In genomic region chr19:47019431-47020041, GRCh38 we compare ENCODE assay signal across 10 cellular contexts. TPM values are rescaled to one million over a fixed set of nuclear protein-coding genes. Genes with fewer than 3 reads are reported as not detected.
A peak's percentile ranks its signal among the peaks of the same experiment; 100 is the strongest.
DNase-seq lines count a peak whose midpoint lies in the region; ATAC-seq and TF ChIP-seq lines count a peak whose summit lies in the region.
"Had no signal": no experiment of that assay in that cellular context is flagged by ENCODE, and none has a peak within 500 bp of the region (broad histone marks: within the 10 kb centered on the region; RNA-seq: fewer than 3 reads in every experiment).

Gene NPAS1 (plus strand): TSS chr19:47019837. CDS start chr19:47021048, 1,211 bp downstream.

- H4K5ac ChIP-seq in mesendoderm (ENCODE audit: low read length): no peak within 1 kb of the TSS

- H2BK15ac ChIP-seq in mesendoderm (replicated peaks; ENCODE audit: low read depth): no peak within 1 kb of the TSS

- H3K9ac ChIP-seq in HCT116 (ENCODE audit: low read length) (peak within 1 kb of the TSS; percentile 53), mesendoderm (ENCODE audit: low read length) (no peak within 1 kb of the TSS)

- H3K4me3 ChIP-seq in AG04450 (ENCODE audit: low read depth, low read length) (peak within 1 kb of the TSS; percentile 27), HCT116 (replicated peaks in 1 of 2; ENCODE audit: low read depth in 1 of 2, low read length in 2 of 2) (peak within 1 kb of the TSS; percentile 49 to 63), cardiac fibroblast (replicated peaks in 1 of 2; ENCODE audit: low read depth in 2 of 2, low read length in 2 of 2) (peak within 1 kb of the TSS; percentile 40 to 43), mesendoderm (ENCODE audit: low read length) (no peak within 1 kb of the TSS)

- H3K27ac ChIP-seq in AG04450 (ENCODE audit: low read depth, low read length) (no peak within 1 kb of the TSS), HCT116 (ENCODE audit: low read depth, low read length) (no peak within 1 kb of the TSS; the same call in 1 of the 2 replicates), mesendoderm (ENCODE audit: low read depth, low read length) (no peak within 1 kb of the TSS)

- no peak within 1 kb of the TSS for H2BK120ac ChIP-seq in mesendoderm (ENCODE audit: low read depth, low read length)

- peaks cover 3 to 15% of the 10 kb centered on the region in 2 experiments; a peak in 3 of 4 replicates for H3K4me1 ChIP-seq in HCT116 (ENCODE audit: control insufficient read depth in 1 of 2, insufficient read depth in 2 of 2, low read length in 2 of 2)
- H3K4me1 ChIP-seq in mesendoderm (ENCODE audit: control insufficient read depth, low read depth, low read length): no peaks in the 10 kb centered on the region

- RAD21 ChIA-PET in HCT116 (lab: Charles Lee; ENCODE audit: low non-redundant PET in 1 of 2, low total read pairs in 2 of 2, uncharacterized antibody in 2 of 2, unreplicated experiment in 2 of 2): no interaction called here

- no peaks in the 10 kb centered on the region for H3K79me2 ChIP-seq in HCT116 (ENCODE audit: insufficient read depth, low read length)
- H3K79me2 ChIP-seq in mesendoderm (ENCODE audit: control insufficient read depth, insufficient read depth, low read length): no peaks in the 10 kb centered on the region

- no TSS peak for BruUV-seq in HCT116 (replicated peaks; lab: Mats Ljungman, UMichigan)

- H3K56ac ChIP-seq in mesendoderm (ENCODE audit: low read length): peak within 1 kb of the TSS; percentile 56

- TF ChIP-seq POLR2A in HCT116 (IDR thresholded peaks at IDR 0.05; ENCODE audit: borderline replicate concordance, extremely low read depth, insufficient read depth, insufficient read length): no peak

- intact Hi-C loops in HCT116 (cut with micrococcal nuclease): no loop called here

- no peak within 1 kb of the TSS for H2BK5ac ChIP-seq in mesendoderm (ENCODE audit: low read length)

- peak within 1 kb of the TSS; percentile 78 for H2AFZ ChIP-seq in HCT116 (ENCODE audit: low read depth, low read length, poor library complexity, severe bottlenecking)

- H4K20me1 ChIP-seq in HCT116 (ENCODE audit: insufficient read depth): no peaks in the 10 kb centered on the region

- POLR2A ChIA-PET in AG04450 (lab: Yijun Ruan, JAX) (no interaction called here), HCT116 (lab: Charles Lee) (no interaction called here)

- no peak within 1 kb of the TSS for H2AK5ac ChIP-seq in mesendoderm (ENCODE audit: low read length)

- no peak within 1 kb of the TSS for H3K23ac ChIP-seq in mesendoderm (ENCODE audit: low read length)

- peaks cover 49% of the 10 kb centered on the region for H3K27me3 ChIP-seq in AG04450 (ENCODE audit: control insufficient read depth, insufficient read depth, low read length)
- no peaks in the 10 kb centered on the region for H3K27me3 ChIP-seq in HCT116 (ENCODE audit: insufficient read depth, low read length)
- H3K27me3 ChIP-seq in mesendoderm (ENCODE audit: insufficient read depth, low read length, poor library complexity): peaks cover 34% of the 10 kb centered on the region

- H3K18ac ChIP-seq in mesendoderm (ENCODE audit: low read length): no peak within 1 kb of the TSS

- no peak for TF ChIP-seq RAD21 in HCT116 (IDR thresholded peaks at IDR 0.05; ENCODE audit: low read depth)

- no peak within 1 kb of the TSS for H4K8ac ChIP-seq in mesendoderm (ENCODE audit: low read depth, low read length)

- H3K4ac ChIP-seq in mesendoderm (ENCODE audit: low read depth, low read length): no peak within 1 kb of the TSS

- no peaks in the 10 kb centered on the region for H3K79me1 ChIP-seq in mesendoderm (ENCODE audit: low read length)

- H3K4me2 ChIP-seq in HCT116 (ENCODE audit: low read length) (peak within 1 kb of the TSS; percentile 95), mesendoderm (ENCODE audit: low read length) (peak within 1 kb of the TSS; percentile 40)

- ATAC-seq in HCT116: no peak
- ATAC-seq in HG02588 (IDR thresholded peaks at IDR 0.05; ENCODE audit: unreplicated experiment): no peak

- CTCF ChIA-PET in AG04450 (lab: Charles Lee) (interaction anchor here (1.0 kb wide), 1 partner anchor 17 kb away, joined by 3 read pairs; no protein-coding TSS in a partner anchor), HCT116 (lab: Charles Lee) (no interaction called here)

- no peak for DNase-seq in AG04450 (ENCODE audit: low read depth, low spot score)
- DNase-seq in HCT116 (ENCODE audit: low read depth, low spot score): no peak
- no peak for DNase-seq in cardiac fibroblast (ENCODE audit: low read depth in 2 of 2)
- DNase-seq in mesendoderm: no peak
- no peak for DNase-seq in NCI-H510A (lab: John Stamatoyannopoulos, UW)
- no peak for DNase-seq in GF-D8 (lab: John Stamatoyannopoulos, UW)
- no peak for DNase-seq in RPMI8226
- DNase-seq: activated naive CD4-positive, alpha-beta T cell treated with anti-CD3 and anti-CD28 coated beads for 36 hours; NCI-H526 treated with DMSO at 0.1 percent for 48 hours had no signal

- H3K9me3 ChIP-seq in AG04450 (ENCODE audit: control insufficient read depth, insufficient read depth, low read length) (no peaks in the 10 kb centered on the region), HCT116 (ENCODE audit: control insufficient read depth in 1 of 2, insufficient read depth in 1 of 2, low read depth in 1 of 2, low read length in 2 of 2) (no peaks in the 10 kb centered on the region)

- no peaks in the 10 kb centered on the region for H3K9me2 ChIP-seq in HCT116 (ENCODE audit: insufficient read depth)

- TF ChIP-seq CTCF in AG04450 (IDR thresholded peaks at IDR 0.05; ENCODE audit: low read depth, low read length): no peak
- TF ChIP-seq CTCF in HCT116 (IDR thresholded peaks at IDR 0.05 in 2 of 3, conservative IDR thresholded peaks at IDR 0.05 in 1 of 3; ENCODE audit: borderline replicate concordance in 1 of 3, insufficient read depth in 1 of 3, low read depth in 2 of 3, low read length in 2 of 3): no peak
- TF ChIP-seq CTCF in cardiac fibroblast (IDR thresholded peaks at IDR 0.05; ENCODE audit: low read depth, low read length): no peak

- WGBS in mesendoderm (ENCODE audit: extremely low coverage, insufficient coverage, low lambda C conversion rate): no CpG with 5 or more reads among the region's 58 CpGs

- H3K36me3 ChIP-seq in HCT116 (ENCODE audit: control insufficient read depth in 1 of 2, insufficient read depth in 2 of 2, low read length in 2 of 2): no peaks in the 10 kb centered on the region
- H3K36me3 ChIP-seq in mesendoderm (ENCODE audit: control insufficient read depth, insufficient read depth, low read length): no peaks in the 10 kb centered on the region

TF ChIP-seq in HCT116, 20 proteins besides CTCF, POLR2A, EP300 and RAD21:
- TF ChIP-seq YY1 (IDR thresholded peaks at IDR 0.05; ENCODE audit: extremely low read depth, insufficient replicate concordance, low read depth, low read length): no peak
- no peak for TF ChIP-seq REST (IDR thresholded peaks at IDR 0.05; ENCODE audit: low read depth)
- TF ChIP-seq CEBPB (IDR thresholded peaks at IDR 0.05; ENCODE audit: low read depth): no peak
- TF ChIP-seq EZH2phosphoT487 (IDR thresholded peaks at IDR 0.05; ENCODE audit: borderline replicate concordance): no peak
- no peak for TF ChIP-seq EGR1 (IDR thresholded peaks at IDR 0.05; ENCODE audit: low read depth)
- TF ChIP-seq MAX (IDR thresholded peaks at IDR 0.05): no peak
- no peak for TF ChIP-seq POLR2AphosphoS5 (IDR thresholded peaks at IDR 0.05; ENCODE audit: low read depth, low read length)
- no peak for TF ChIP-seq EZH2 (IDR thresholded peaks at IDR 0.05)
- no peak for TF ChIP-seq ZFX (IDR thresholded peaks at IDR 0.05)
- no peak for TF ChIP-seq JUND (IDR thresholded peaks at IDR 0.05)
- no peak for TF ChIP-seq ELF1 (IDR thresholded peaks at IDR 0.05; ENCODE audit: borderline replicate concordance, low read depth)
- TF ChIP-seq CBX3 (IDR thresholded peaks at IDR 0.05; ENCODE audit: low read depth): no peak
- TF ChIP-seq SP1 (IDR thresholded peaks at IDR 0.05; ENCODE audit: low read depth): no peak
- no peak for TF ChIP-seq FOSL1 (IDR thresholded peaks at IDR 0.05; ENCODE audit: low read depth)
- no peak for TF ChIP-seq SRF (IDR thresholded peaks at IDR 0.05; ENCODE audit: low read depth)
- no peak for TF ChIP-seq TCF7L2 (IDR thresholded peaks at IDR 0.05; ENCODE audit: borderline replicate concordance, extremely low read depth, insufficient read depth, insufficient read length)

RNA-seq across cellular contexts. Expression of gene NPAS1, which starts in this region (rescaled TPM):
- 0.30 and 0.36 TPM in 2 replicates for polyA plus RNA-seq in AG04450 (2011; rRNA removed)
- polyA minus RNA-seq in AG04450 (2011; rRNA and poly(A)+ RNA removed): 0.37 TPM in 1 of 2 replicates, not detected in the other
- total RNA-seq in HCT116 (2021; ENCODE audit: unreplicated experiment): 4.6 TPM
- polyA plus RNA-seq in HCT116 (2012): 2.6 and 2.9 TPM in 2 replicates
- polyA plus RNA-seq in mesendoderm (2013, experiment 1 of 2): 2.4 TPM
- 2.5 TPM for polyA plus RNA-seq in mesendoderm (2013, experiment 2 of 2)
